12 cellular contexts compared by ENCODE assay signal in genomic region chr12:84599539-84599938, GRCh38.
DNase-seq lines count a peak whose midpoint lies in the region; ATAC-seq, FAIRE-seq and TF ChIP-seq lines count a peak whose summit lies in the region.
"Had no signal": no experiment of that assay in that cellular context is flagged by ENCODE, and none has a peak within 500 bp of the region (broad histone marks: within the 10 kb centered on the region; RNA-seq: fewer than 3 reads in every experiment).

No MANE protein-coding gene starts in this region.

- no peak for TF ChIP-seq CTCF in MCF 10A (IDR thresholded peaks at IDR 0.05; ENCODE audit: unreplicated experiment)
- TF ChIP-seq CTCF in breast epithelium (IDR thresholded peaks at IDR 0.05) = no peak
- no peak for TF ChIP-seq CTCF in fibroblast of villous mesenchyme (IDR thresholded peaks at IDR 0.05; ENCODE audit: insufficient read depth, low read depth, low read length)
- TF ChIP-seq CTCF in right atrium auricular region (IDR thresholded peaks at IDR 0.05) = no peak

- no TSS peak for BruUV-seq in MCF 10A (replicated peaks; lab: Mats Ljungman, UMichigan)

- H3K9me3 ChIP-seq in breast epithelium (no peaks in the 10 kb centered on the region), right atrium auricular region (no peaks in the 10 kb centered on the region)
- H3K9me3 ChIP-seq: MG63, sigmoid colon, vagina had no signal

- H3K27me3 Mint-ChIP-seq in MCF 10A (ENCODE audit: insufficient read depth, unreplicated experiment) (no peaks in the 10 kb centered on the region), T-cell (no peaks in the 10 kb centered on the region)

- CTCF ChIA-PET in MCF 10A (lab: Yijun Ruan, JAX) = interaction anchor here (1.0 to 1.2 kb wide), 2 partner anchors 21 to 1914 kb away, joined by 3 to 4 read pairs; no protein-coding TSS in a partner anchor
- CTCF ChIA-PET in T-cell (lab: Charles Lee) = no interaction called here

- H3K4me1 Mint-ChIP-seq in MCF 10A (ENCODE audit: insufficient read depth, unreplicated experiment) = no peaks in the 10 kb centered on the region
- no peaks in the 10 kb centered on the region for H3K4me1 Mint-ChIP-seq in T-cell

- no peak for TF ChIP-seq POLR2A in breast epithelium (IDR thresholded peaks at IDR 0.05)

- H3K9me3 Mint-ChIP-seq in MCF 10A (ENCODE audit: unreplicated experiment) (no peaks in the 10 kb centered on the region), T-cell (peaks cover 0 to 4% (median 0%) of the 10 kb centered on the region in 3 donors)

- H3K4me3 Mint-ChIP-seq in MCF 10A (ENCODE audit: unreplicated experiment) (no peak overlapping the region), T-cell (no peak overlapping the region)

- ATAC-seq in T-cell (replicated peaks in 1 of 4) = no peak
- ATAC-seq in GM19351 (IDR thresholded peaks at IDR 0.05; ENCODE audit: unreplicated experiment) = no peak

- H3K36me3 ChIP-seq in breast epithelium (no peaks in the 10 kb centered on the region), right atrium auricular region (no peaks in the 10 kb centered on the region)
- H3K36me3 ChIP-seq: MG63, sigmoid colon, vagina had no signal

- no peaks in the 10 kb centered on the region for H3K4me1 ChIP-seq in breast epithelium
- no peaks in the 10 kb centered on the region for H3K4me1 ChIP-seq in right atrium auricular region
- H3K4me1 ChIP-seq: sigmoid colon, vagina had no signal

- no peak overlapping the region for H3K27ac ChIP-seq in breast epithelium
- H3K27ac ChIP-seq in right atrium auricular region = no peak overlapping the region
- H3K27ac ChIP-seq: sigmoid colon, vagina had no signal

- intact Hi-C loops in MCF 10A (cut with micrococcal nuclease) (no loop called here), breast epithelium (cut with DNase I; ENCODE audit: low total_unique reads) (no loop called here)

- H3K4me3 ChIP-seq in breast epithelium (no peak overlapping the region), fibroblast of villous mesenchyme (ENCODE audit: low read depth, low read length) (no peak overlapping the region), right atrium auricular region (no peak overlapping the region)
- H3K4me3 ChIP-seq: MG63, sigmoid colon, vagina had no signal

- H3K27me3 ChIP-seq in breast epithelium (no peaks in the 10 kb centered on the region), right atrium auricular region (no peaks in the 10 kb centered on the region)
- H3K27me3 ChIP-seq: MG63, sigmoid colon, vagina had no signal

- DNase-seq in MCF 10A (ENCODE audit: unreplicated experiment) (peak; percentile 27), breast epithelium (ENCODE audit: low spot score in 2 of 2) (no peak), RCC 7860 (ENCODE audit: low spot score) (peak; percentile 27), fibroblast of villous mesenchyme (ENCODE audit: low read depth) (peak; percentile 3), NCI-H526 (lab: John Stamatoyannopoulos, UW) (no peak), T-cell (no peak), right atrium auricular region (ENCODE audit: low spot score) (no peak)
- DNase-seq: central memory CD4-positive, alpha-beta T cell; MG63; sigmoid colon had no signal

- H3K27ac Mint-ChIP-seq in MCF 10A (ENCODE audit: low read depth, unreplicated experiment) (no peak overlapping the region), T-cell (no peak overlapping the region)

- POLR2A ChIA-PET in MCF 10A (lab: Yijun Ruan, JAX) = no interaction called here
- POLR2A ChIA-PET in T-cell (lab: Charles Lee) = no interaction called here

- FAIRE-seq in RCC 7860 (lab: Jason Lieb, UNC) = no peak

- H3K36me3 Mint-ChIP-seq in MCF 10A (ENCODE audit: insufficient read depth, unreplicated experiment) (no peaks in the 10 kb centered on the region), T-cell (no peaks in the 10 kb centered on the region)

Comparison
In these comparisons a context has a peak if more than half of its experiments do, and no peak if none do; other contexts are left out.
1. DNase-seq: peak in MCF 10A (single experiment), RCC 7860 (single experiment) and fibroblast of villous mesenchyme (single experiment); none in breast epithelium (0 of 2), NCI-H526 (0 of 2), T-cell (0 of 34) and right atrium auricular region (single experiment).